Comparison of ENCODE assay signal across 12 cellular contexts in genomic region chr15:75369897-75370581, GRCh38. TPM values are rescaled to one million over a fixed set of nuclear protein-coding genes. Genes with fewer than 3 reads are reported as not detected.
DNase-seq lines count a peak whose midpoint lies in the region; ATAC-seq, FAIRE-seq and TF ChIP-seq lines count a peak whose summit lies in the region.
"Had no signal": no experiment of that assay in that cellular context is flagged by ENCODE, and none has a peak within 500 bp of the region (broad histone marks: within the 10 kb centered on the region; RNA-seq: fewer than 3 reads in every experiment).

No MANE protein-coding gene starts in this region.

- H3K9ac ChIP-seq in iPS-18a (ENCODE audit: low read length) = no peak overlapping the region

- no peaks in the 10 kb centered on the region for H3K27me3 Mint-ChIP-seq in activated T-cell treated with anti-CD3 and anti-CD28 coated beads, Interleukin-2, amount 50 U/mL, for 72 hours (ENCODE audit: low read depth)
- H3K27me3 Mint-ChIP-seq in stimulated activated memory B cell treated with anti-CD40 and anti-IgM and Interleukin-4, amounts not matched to agents 10 μg/mL and 1 μg/mL and 100 μg/mL, for 72 hours = no peaks in the 10 kb centered on the region

- FAIRE-seq in HTR-8/SVneo (lab: Jason Lieb, UNC) = no peak
- FAIRE-seq: frontal cortex had no signal

- peak overlapping the region; percentile 79 for H3K27ac Mint-ChIP-seq in activated T-cell treated with anti-CD3 and anti-CD28 coated beads, Interleukin-2, amount 50 U/mL, for 72 hours
- peak overlapping the region; percentile 95 for H3K27ac Mint-ChIP-seq in stimulated activated memory B cell treated with anti-CD40 and anti-IgM and Interleukin-4, amounts not matched to agents 10 μg/mL and 1 μg/mL and 100 μg/mL, for 72 hours

- no peaks in the 10 kb centered on the region for H3K27me3 ChIP-seq in iPS-18a (ENCODE audit: control insufficient read depth, insufficient read depth, low read length)

- H3K4me1 Mint-ChIP-seq in activated T-cell treated with anti-CD3 and anti-CD28 coated beads, Interleukin-2, amount 50 U/mL, for 72 hours (ENCODE audit: low read depth) = peaks cover 22% of the 10 kb centered on the region
- peaks cover 16% of the 10 kb centered on the region for H3K4me1 Mint-ChIP-seq in stimulated activated memory B cell treated with anti-CD40 and anti-IgM and Interleukin-4, amounts not matched to agents 10 μg/mL and 1 μg/mL and 100 μg/mL, for 72 hours

- peak overlapping the region; percentile 80 for H3K4me3 ChIP-seq in iPS-18a (ENCODE audit: low read length)

- peaks cover 45% of the 10 kb centered on the region for H3K36me3 ChIP-seq in iPS-18a (ENCODE audit: control insufficient read depth, low read depth, low read length)

- no peak for DNase-seq in activated T-cell treated with anti-CD3 and anti-CD28 coated beads, Interleukin-2, amount 50 U/mL, for 72 hours
- no peak for DNase-seq in activated T-cell treated with anti-CD3 and anti-CD28 coated beads, Interleukin-2, amount 50 U/mL, for 1 hour
- DNase-seq in HTR-8/SVneo (ENCODE audit: insufficient read length, low spot score) (no peak), activated gamma-delta T cell (lab: John Stamatoyannopoulos, UW) (no peak)
- DNase-seq: AML-193, MV-4-11, WERI-Rb-1 had no signal

- H3K27ac ChIP-seq in VCaP (peak overlapping the region; percentile 99), iPS-18a (ENCODE audit: low read length) (no peak overlapping the region)
- H3K27ac ChIP-seq: WERI-Rb-1 had no signal

- TF ChIP-seq CTCF in VCaP (conservative IDR thresholded peaks at IDR 0.05) = no peak

- peaks cover 4 to 15% of the 10 kb centered on the region in 2 donors for H3K36me3 Mint-ChIP-seq in activated T-cell treated with anti-CD3 and anti-CD28 coated beads, Interleukin-2, amount 50 U/mL, for 72 hours (ENCODE audit: insufficient read depth in 2 of 2)
- H3K36me3 Mint-ChIP-seq in stimulated activated memory B cell treated with anti-CD40 and anti-IgM and Interleukin-4, amounts not matched to agents 10 μg/mL and 1 μg/mL and 100 μg/mL, for 72 hours = peaks cover 29% of the 10 kb centered on the region

- H3K9me3 ChIP-seq in iPS-18a (ENCODE audit: control insufficient read depth, low read depth, low read length) = no peaks in the 10 kb centered on the region

- no peaks in the 10 kb centered on the region for H3K9me3 Mint-ChIP-seq in activated T-cell treated with anti-CD3 and anti-CD28 coated beads, Interleukin-2, amount 50 U/mL, for 72 hours
- H3K9me3 Mint-ChIP-seq in stimulated activated memory B cell treated with anti-CD40 and anti-IgM and Interleukin-4, amounts not matched to agents 10 μg/mL and 1 μg/mL and 100 μg/mL, for 72 hours = no peaks in the 10 kb centered on the region

- peaks cover 7% of the 10 kb centered on the region for H3K4me1 ChIP-seq in iPS-18a (ENCODE audit: control insufficient read depth, low read depth, low read length)

- ATAC-seq in activated T-cell treated with anti-CD3 and anti-CD28 coated beads, Interleukin-2, amount 50 U/mL, for 72 hours (replicated peaks in 1 of 2) = no peak
- ATAC-seq in stimulated activated memory B cell treated with anti-CD40 and anti-IgM and Interleukin-4, amounts not matched to agents 10 μg/mL and 1 μg/mL and 100 μg/mL, for 72 hours = no peak
- no peak for ATAC-seq in GM18873 (IDR thresholded peaks at IDR 0.05; ENCODE audit: low FRiP score, unreplicated experiment)

- H3K4me3 Mint-ChIP-seq in activated T-cell treated with anti-CD3 and anti-CD28 coated beads, Interleukin-2, amount 50 U/mL, for 72 hours = peak overlapping the region; percentile 88 to 91
- H3K4me3 Mint-ChIP-seq in stimulated activated memory B cell treated with anti-CD40 and anti-IgM and Interleukin-4, amounts not matched to agents 10 μg/mL and 1 μg/mL and 100 μg/mL, for 72 hours = peak overlapping the region; percentile 58

RNA-seq across cellular contexts. Expression of gene MAN2C1, which starts 1.6 kb away (rescaled TPM):
- total RNA-seq in activated T-cell treated with anti-CD3 and anti-CD28 coated beads, Interleukin-2, amount 50 U/mL, for 72 hours = 100 to 1,000 TPM; 106 to 120 TPM

RNA-seq across cellular contexts. Expression of gene NEIL1, which starts 23.2 kb away (rescaled TPM):
- 10 to 100 TPM in 1 of 2 donors, 1 to 10 TPM in 1; 5.8 to 11.0 TPM for total RNA-seq in activated T-cell treated with anti-CD3 and anti-CD28 coated beads, Interleukin-2, amount 50 U/mL, for 72 hours

RNA-seq across cellular contexts. Expression of gene COMMD4, which starts 34.2 kb away (rescaled TPM):
- 10 to 100 TPM; 50.6 to 61.1 TPM for total RNA-seq in activated T-cell treated with anti-CD3 and anti-CD28 coated beads, Interleukin-2, amount 50 U/mL, for 72 hours
